In genomic region chr17:17075037-17075755, GRCh38 we compare ENCODE assay signal across 9 cellular contexts. TPM values are rescaled to one million over a fixed set of nuclear protein-coding genes. Genes with fewer than 3 reads are reported as not detected.
DNase-seq lines count a peak whose midpoint lies in the region; ATAC-seq lines count a peak whose summit lies in the region.
"Had no signal": no experiment of that assay in that cellular context is flagged by ENCODE, and none has a peak within 500 bp of the region (broad histone marks: within the 10 kb centered on the region; RNA-seq: fewer than 3 reads in every experiment).

No MANE protein-coding gene starts in this region.

- DNase-seq in RPMI7951 (ENCODE audit: low read depth) (peak; percentile 90), D341Med (ENCODE audit: low spot score) (no peak), anterior cingulate cortex (lab: John Stamatoyannopoulos, UW) (no peak), dedifferentiated amniotic fluid mesenchymal stem cell (ENCODE audit: extremely low spot score) (no peak), AML-193 (lab: John Stamatoyannopoulos, UW) (no peak)
- DNase-seq in naive thymus-derived CD8-positive, alpha-beta T cell = peak in 1 of 10 donors; percentile 13
- DNase-seq: NCI-H1694 had no signal

- H3K27me3 ChIP-seq in BLaER1 = no peaks in the 10 kb centered on the region

- H3K27me3 Mint-ChIP-seq in naive thymus-derived CD8-positive, alpha-beta T cell = no peaks in the 10 kb centered on the region

- no peak overlapping the region for H3K4me3 Mint-ChIP-seq in naive thymus-derived CD8-positive, alpha-beta T cell

- no peak overlapping the region for H3K9ac ChIP-seq in BLaER1

- peaks cover 94% of the 10 kb centered on the region for H3K36me3 ChIP-seq in BLaER1

- H3K4me1 ChIP-seq in BLaER1 = peaks cover 56% of the 10 kb centered on the region

- H4K20me1 ChIP-seq in BLaER1 = peaks cover 100% of the 10 kb centered on the region

- peak overlapping the region; percentile 1 for H3K4me2 ChIP-seq in BLaER1

- H3K9me3 Mint-ChIP-seq in naive thymus-derived CD8-positive, alpha-beta T cell = peaks cover 0 to 7% (median 2%) of the 10 kb centered on the region in 9 donors

- H3K9me3 ChIP-seq in BLaER1 = no peaks in the 10 kb centered on the region

- H3K4me1 Mint-ChIP-seq in naive thymus-derived CD8-positive, alpha-beta T cell = peaks cover 40 to 70% (median 56%) of the 10 kb centered on the region in 4 donors

- peaks cover 7 to 61% (median 14%) of the 10 kb centered on the region in 3 donors for H3K36me3 Mint-ChIP-seq in naive thymus-derived CD8-positive, alpha-beta T cell

- H3K27ac Mint-ChIP-seq in naive thymus-derived CD8-positive, alpha-beta T cell = peak overlapping the region in 7 of 10 donors; percentile 31 to 89 (median 62)

- H3K27ac ChIP-seq in BLaER1 = peak overlapping the region; percentile 35

- peak; percentile 27 for ATAC-seq in esophagus mucosa
- peak in 1 of 2 donors; percentile 66 for ATAC-seq in naive thymus-derived CD8-positive, alpha-beta T cell

- H3K4me3 ChIP-seq in BLaER1 = no peak overlapping the region

- POLR2A ChIA-PET in naive thymus-derived CD8-positive, alpha-beta T cell (lab: Charles Lee) = no interaction called here

RNA-seq across cellular contexts. Expression of gene MPRIP, which starts 32.9 kb away (rescaled TPM):
- total RNA-seq in RPMI7951 (2014; rRNA removed; shearing (Covaris generic)) = 77.1 and 86.3 TPM in 2 replicates
- total RNA-seq in esophagus mucosa = 132 TPM
- 100 to 1,000 TPM; 219 to 234 TPM for total RNA-seq in naive thymus-derived CD8-positive, alpha-beta T cell
- polyA plus RNA-seq in naive thymus-derived CD8-positive, alpha-beta T cell = 10 to 100 TPM; 16.9 to 28.3 (median 26.4) TPM
